ENCODE assay signal across 27 cellular contexts in genomic region chr9:20037699-20038098, GRCh38.
"Had no signal": no experiment of that assay in that cellular context is flagged by ENCODE, and none has a peak within 500 bp of the region (broad histone marks: within the 10 kb centered on the region; RNA-seq: fewer than 3 reads in every experiment).

No MANE protein-coding gene starts in this region.

- H3K27me3 ChIP-seq: stomach, suprapubic skin, testis, thyroid gland, tibial artery, tibial nerve, transverse colon, upper lobe of left lung, upper lobe of right lung, uterus, vagina had no signal

- H3K36me3 ChIP-seq: stomach, suprapubic skin, thoracic aorta, thyroid gland, tibial artery, tibial nerve, transverse colon, upper lobe of left lung, upper lobe of right lung, uterus, vagina had no signal

- DNase-seq: stimulated activated CD4-positive, alpha-beta T cell treated with anti-CD3 and anti-CD28 coated beads, Interleukin-2, amount 100 ng/mL, for 48 hours; stimulated activated CD4-positive, alpha-beta T cell treated with anti-CD3 and anti-CD28 coated beads, Interleukin-4, amount 100 ng/mL, for 1 hour; stimulated activated CD4-positive, alpha-beta T cell treated with anti-CD3 and anti-CD28 coated beads, Interleukin-4, amount 100 ng/mL, for 24 hours; stimulated activated CD4-positive, alpha-beta T cell treated with anti-CD3 and anti-CD28 coated beads, Interleukin-4, amount 100 ng/mL, for 4 hours; stimulated activated CD8-positive, alpha-beta memory T cell treated with anti-CD3 and anti-CD28 coated beads, Interleukin-4, amount 100 ng/mL, for 48 hours; stimulated activated naive B cell treated with anti-CD40 and anti-IgM and Interleukin-4, amounts not matched to agents 10 μg/mL and 1 μg/mL and 100 μg/mL, for 72 hours; stimulated activated naive CD4-positive, alpha-beta T cell; stimulated activated naive CD4-positive, alpha-beta T cell treated with Interleukin-2 at 50 U/mL for 16 hours; stimulated activated naive CD8-positive, alpha-beta T cell treated with anti-CD3 and anti-CD28 coated beads, Interleukin-15, amount 100 ng/mL, for 72 hours; stimulated activated naive CD8-positive, alpha-beta T cell treated with anti-CD3 and anti-CD28 coated beads, Interleukin-15, Interleukin-2, amounts not matched to agents 100 U/mL and 50 U/mL, for 24 hours; stomach; substantia nigra; testis; thyroid gland; tibial artery; transverse colon; trophoblast cell; upper lobe of left lung; upper lobe of right lung; uterus had no signal

- H3K9me3 ChIP-seq: stomach, suprapubic skin, testis, thoracic aorta, thyroid gland, tibial artery, tibial nerve, transverse colon, upper lobe of left lung, upper lobe of right lung, uterus, vagina had no signal

- H3K4me3 ChIP-seq: stomach, suprapubic skin, testis, thoracic aorta, thyroid gland, tibial artery, tibial nerve, transverse colon, upper lobe of left lung, upper lobe of right lung, uterus, vagina had no signal

- H3K4me1 ChIP-seq: testis, transverse colon, upper lobe of right lung, uterus, vagina had no signal

- FAIRE-seq: urothelium cell line had no signal

- ATAC-seq: stimulated activated effector memory CD8-positive, alpha-beta T cell treated with anti-CD3 and anti-CD28 coated beads, Interleukin-12 subunit alpha, Interleukin-12 subunit beta, amount 100 ng/mL, for 72 hours; stimulated activated memory B cell treated with anti-CD40 and anti-IgM and Interleukin-4, amounts not matched to agents 10 μg/mL and 1 μg/mL and 100 μg/mL, for 72 hours; stimulated activated naive B cell treated with anti-CD40 and anti-IgM and Interleukin-4, amounts not matched to agents 10 μg/mL and 1 μg/mL and 100 μg/mL, for 72 hours; stimulated activated naive CD8-positive, alpha-beta T cell treated with anti-CD3 and anti-CD28 coated beads, Interleukin-15, amount 100 ng/mL, for 72 hours; stimulated activated naive CD8-positive, alpha-beta T cell treated with anti-CD3 and anti-CD28 coated beads, Interleukin-15, Interleukin-2, amounts not matched to agents 100 U/mL and 50 U/mL, for 24 hours; upper lobe of right lung had no signal

- H3K27ac ChIP-seq: stomach, suprapubic skin, testis, thoracic aorta, thyroid gland, tibial artery, tibial nerve, transverse colon, upper lobe of left lung, upper lobe of right lung, uterus, vagina had no signal
